16 cellular contexts compared by ENCODE assay signal in the genomic region with DNA sequence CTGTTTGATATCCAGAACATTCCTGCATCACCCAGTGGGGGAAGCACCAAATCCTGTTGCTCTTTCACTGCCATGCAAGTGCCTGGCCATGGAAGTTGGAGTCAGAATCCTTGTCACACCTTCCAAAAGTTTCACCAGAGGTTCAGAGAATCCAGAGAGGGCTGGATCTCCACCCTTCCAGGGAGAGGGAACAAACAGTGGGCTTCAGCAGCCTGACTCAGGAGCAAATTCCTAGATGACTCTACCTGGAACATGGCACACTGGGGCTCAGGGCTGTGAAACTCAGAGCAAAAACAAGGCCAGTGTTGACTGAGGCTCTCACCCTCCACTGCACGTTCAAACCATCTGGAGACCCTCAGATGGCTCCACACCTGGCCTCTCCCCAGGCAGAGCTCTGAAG.
"Had no signal": no experiment of that assay in that cellular context is flagged by ENCODE, and none has a peak within 500 bp of the region (broad histone marks: within the 10 kb centered on the region; RNA-seq: fewer than 3 reads in every experiment).

No MANE protein-coding gene starts in this region.

- H3K9me3 ChIP-seq: breast epithelium, esophagus muscularis mucosa had no signal

- H3K27me3 ChIP-seq: breast epithelium, dorsolateral prefrontal cortex, esophagus muscularis mucosa had no signal

- H3K36me3 Mint-ChIP-seq: type B pancreatic cell had no signal

- H3K36me3 ChIP-seq: breast epithelium, esophagus muscularis mucosa had no signal

- DNase-seq: activated CD4-positive, alpha-beta T cell treated with anti-CD3 and anti-CD28 coated beads for 48 hours; activated CD8-positive, alpha-beta memory T cell treated with anti-CD3 and anti-CD28 coated beads, Interleukin-2, amount 50 U/mL, for 48 hours; activated effector memory CD4-positive, alpha-beta T cell treated with Interleukin-2 at 50 U/mL for 16 hours; aorta; dorsolateral prefrontal cortex; left cardiac atrium; naive thymus-derived CD4-positive, alpha-beta T cell; right cardiac atrium; SIG-M5; small intestine; T-helper 9 cell had no signal

- H3K4me3 Mint-ChIP-seq: activated naive CD8-positive, alpha-beta T cell; type B pancreatic cell had no signal

- H3K27ac Mint-ChIP-seq: type B pancreatic cell had no signal

- H3K27ac ChIP-seq: breast epithelium, dorsolateral prefrontal cortex, esophagus muscularis mucosa, VCaP had no signal

- H3K4me3 ChIP-seq: breast epithelium, dorsolateral prefrontal cortex, esophagus muscularis mucosa had no signal

- H3K4me1 ChIP-seq: breast epithelium had no signal

- H3K27me3 Mint-ChIP-seq: activated naive CD8-positive, alpha-beta T cell; naive thymus-derived CD4-positive, alpha-beta T cell; type B pancreatic cell had no signal

- ATAC-seq: left cardiac atrium; naive thymus-derived CD4-positive, alpha-beta T cell; right cardiac atrium had no signal
